In the genomic region with DNA sequence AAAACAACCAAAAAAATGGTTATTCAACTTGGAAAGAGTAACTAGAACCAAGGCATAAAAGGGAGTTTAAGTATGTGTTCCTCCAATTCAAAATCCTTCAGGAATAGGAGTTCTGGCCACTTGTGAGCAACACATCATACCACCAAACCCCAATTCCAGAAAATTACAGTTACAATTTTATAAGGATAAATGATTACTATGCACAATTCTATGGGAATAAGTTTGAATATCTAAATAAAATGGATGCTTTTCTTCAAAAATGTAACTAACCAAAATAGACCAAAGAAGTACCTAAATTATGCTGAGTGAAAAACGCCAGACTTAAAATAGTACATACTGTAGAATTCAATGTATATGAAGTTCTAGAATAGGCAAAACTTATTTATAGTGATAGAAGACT, we compare ENCODE assay signal across 18 cellular contexts. TPM values are rescaled to one million over a fixed set of nuclear protein-coding genes. Genes with fewer than 3 reads are reported as not detected.
DNase-seq lines count a peak whose midpoint lies in the region; ATAC-seq, FAIRE-seq and TF ChIP-seq lines count a peak whose summit lies in the region.
"Had no signal": no experiment of that assay in that cellular context is flagged by ENCODE, and none has a peak within 500 bp of the region (broad histone marks: within the 10 kb centered on the region; RNA-seq: fewer than 3 reads in every experiment).

No MANE protein-coding gene starts in this region.

- intact Hi-C loops in pancreas (cut with DNase I): no loop called here

- TF ChIP-seq RAD21 in A549 (conservative IDR thresholded peaks at IDR 0.05 in 1 of 2, IDR thresholded peaks at IDR 0.05 in 1 of 2): no peak

- H3K4me1 ChIP-seq in A549: peaks cover 16% of the 10 kb centered on the region
- peaks cover 56% of the 10 kb centered on the region for H3K4me1 ChIP-seq in DND-41 (ENCODE audit: insufficient read depth, low read length)
- H3K4me1 ChIP-seq in osteoblast (ENCODE audit: insufficient read depth, low read length): peaks cover 32% of the 10 kb centered on the region
- H3K4me1 ChIP-seq in pancreas: peaks cover 0 to 10% (median 5%) of the 10 kb centered on the region in 3 donors

- H3K9me3 ChIP-seq in A549: 0 out of 3 replicates have a peak, but pooled peaks cover under 1% of the 10 kb centered on the region
- H3K9me3 ChIP-seq in DND-41 (ENCODE audit: insufficient read depth, low read length, severe bottlenecking): no peaks in the 10 kb centered on the region
- peaks cover under 1% of the 10 kb centered on the region; the same call in 1 of the 2 replicates for H3K9me3 ChIP-seq in SK-N-MC (ENCODE audit: low read depth, low read length)
- H3K9me3 ChIP-seq in osteoblast (ENCODE audit: low read depth, low read length): no peaks in the 10 kb centered on the region
- H3K9me3 ChIP-seq in pancreas: no peaks in the 10 kb centered on the region
- H3K9me3 ChIP-seq: BLaER1, Caco-2, HAP-1 had no signal

- H3K4me3 ChIP-seq in A549 (no peak overlapping the region), DND-41 (ENCODE audit: low read depth in 1 of 2, low read length in 2 of 2) (no peak overlapping the region; a peak in 1 of 4 replicates), SK-N-MC (peak overlapping the region; percentile 25), osteoblast (ENCODE audit: insufficient read depth, low read length) (no peak overlapping the region), pancreas (no peak overlapping the region)
- H3K4me3 ChIP-seq: BLaER1, GM23338, HAP-1 had no signal

- no peak for TF ChIP-seq EP300 in A549 (IDR thresholded peaks at IDR 0.05)

- H3K9ac ChIP-seq in DND-41 (ENCODE audit: low read depth, low read length) (no peak overlapping the region), SK-N-MC (ENCODE audit: insufficient read length) (no peak overlapping the region)
- H3K9ac ChIP-seq: BLaER1 had no signal

- H3K4me2 ChIP-seq in A549: no peak overlapping the region
- H3K4me2 ChIP-seq in DND-41 (ENCODE audit: insufficient read depth, low read length): peak overlapping the region; percentile 47; the same call in 1 of the 2 replicates
- no peak overlapping the region for H3K4me2 ChIP-seq in osteoblast (ENCODE audit: insufficient read depth, low read length)
- H3K4me2 ChIP-seq: BLaER1, GM23338 had no signal

- DNase-seq in A549 (ENCODE audit: low read depth in 1 of 2, low spot score in 1 of 2) (no peak), DND-41 (no peak), SK-N-MC (ENCODE audit: low read depth, low spot score) (no peak), osteoblast (ENCODE audit: insufficient read length, low spot score, missing footprints) (no peak), pancreas (no peak), DMS114 treated with DMSO at 0.1 percent for 48 hours (lab: John Stamatoyannopoulos, UW; ENCODE audit: unreplicated experiment) (no peak)
- DNase-seq: Caco-2; CD4-positive, CD25-positive, alpha-beta regulatory T cell; CD8-positive, alpha-beta T cell; DMS79; GF-D8; HFFc6 had no signal

- H3K36me3 ChIP-seq in DND-41 (ENCODE audit: insufficient read depth, low read length): peaks cover 67% of the 10 kb centered on the region
- peaks cover 76% of the 10 kb centered on the region for H3K36me3 ChIP-seq in SK-N-MC (ENCODE audit: insufficient read depth, low read length)
- H3K36me3 ChIP-seq in osteoblast (ENCODE audit: insufficient read depth, low read length): peaks cover 17% of the 10 kb centered on the region
- no peaks in the 10 kb centered on the region for H3K36me3 ChIP-seq in pancreas

- H4K20me1 ChIP-seq in DND-41 (ENCODE audit: insufficient read depth, low read length) (peaks cover 41% of the 10 kb centered on the region; the same call in 1 of the 2 replicates), osteoblast (ENCODE audit: insufficient read depth, low read length) (peaks cover 9% of the 10 kb centered on the region)

- CTCF ChIA-PET in A549 (lab: Yijun Ruan, JAX): no interaction called here

- TF ChIP-seq POLR2A in A549 (IDR thresholded peaks at IDR 0.05; ENCODE audit: low read length): no peak

- H3K27ac ChIP-seq in A549 (no peak overlapping the region), DND-41 (ENCODE audit: low read length) (no peak overlapping the region), SK-N-MC (0 out of 2 replicates have a peak overlapping the region, but pooled peaks have one; percentile 28), osteoblast (ENCODE audit: low read depth, low read length) (no peak overlapping the region), pancreas (no peak overlapping the region)
- H3K27ac ChIP-seq: BLaER1, C4-2B had no signal

- FAIRE-seq in A549 (lab: Jason Lieb, UNC) (no peak), pancreas (lab: Jason Lieb, UNC) (no peak)
- FAIRE-seq: GM12891, GM18507 had no signal

- H3K27me3 ChIP-seq in DND-41 (ENCODE audit: insufficient read depth, low read length, poor library complexity): no peaks in the 10 kb centered on the region
- H3K27me3 ChIP-seq in osteoblast (ENCODE audit: insufficient read depth, low read length): no peaks in the 10 kb centered on the region
- H3K27me3 ChIP-seq in pancreas: no peaks in the 10 kb centered on the region
- H3K27me3 ChIP-seq: BLaER1 had no signal

- H3K79me2 ChIP-seq in DND-41 (ENCODE audit: insufficient read depth, low read length) (peaks cover 92% of the 10 kb centered on the region), osteoblast (ENCODE audit: insufficient read depth, low read length) (peaks cover 67% of the 10 kb centered on the region)

- TF ChIP-seq CTCF in A549 (IDR thresholded peaks at IDR 0.05) (no peak), DND-41 (IDR thresholded peaks at IDR 0.05; ENCODE audit: borderline replicate concordance, extremely low read depth, low read length, poor library complexity, severe bottlenecking) (no peak), osteoblast (IDR thresholded peaks at IDR 0.05; ENCODE audit: extremely low read depth, low read depth, low read length) (no peak), pancreas (IDR thresholded peaks at IDR 0.05) (no peak)

- ATAC-seq in A549 (no peak), DND-41 (ENCODE audit: insufficient read depth, low read depth) (no peak), pancreas (no peak)
- ATAC-seq: CD8-positive, alpha-beta T cell; GM23338 had no signal

- POLR2A ChIA-PET in A549 (lab: Yijun Ruan, JAX): no interaction called here

- WGBS in A549 (ENCODE audit: missing lambda C conversion rate): 65% methylated on average over 1 of the region's 1 CpG
- 86 to 98% methylated on average over 1 of the region's 1 CpG for WGBS in pancreas, 2 donors

- H2AFZ ChIP-seq in DND-41 (ENCODE audit: low read depth, low read length) (no peak overlapping the region), osteoblast (ENCODE audit: low read length) (no peak overlapping the region)
- H2AFZ ChIP-seq: GM23338 had no signal

TF ChIP-seq in A549, 52 proteins besides CTCF, POLR2A, EP300 and RAD21:
- TF ChIP-seq NPAS2 (CRISPR knock-in tag; IDR thresholded peaks at IDR 0.05; ENCODE audit: borderline replicate concordance) (no peak), MAFK (IDR thresholded peaks at IDR 0.05; ENCODE audit: partially characterized antibody) (peak; percentile 68), ESRRA (IDR thresholded peaks at IDR 0.05; ENCODE audit: borderline replicate concordance, low read length) (no peak), HOXB5 (CRISPR knock-in tag; IDR thresholded peaks at IDR 0.05) (no peak), TFCP2L1 (CRISPR knock-in tag; IDR thresholded peaks at IDR 0.05) (no peak), ZNF302 (CRISPR knock-in tag; IDR thresholded peaks at IDR 0.05) (no peak), EHF (CRISPR knock-in tag; IDR thresholded peaks at IDR 0.05) (no peak)

RNA-seq across cellular contexts. Expression of a gene that starts 4.6 kb away (rescaled TPM):
- polyA plus RNA-seq in A549 (2011; rRNA removed): 43.9 and 61.6 TPM in 2 replicates
- 7.3 and 8.1 TPM in 2 replicates for polyA plus RNA-seq in A549 (2012; cell fraction: cytosol; rRNA removed)
- polyA plus RNA-seq in A549 (2012; cell fraction: nucleus; rRNA removed): 11.3 and 14.9 TPM in 2 replicates
- polyA plus RNA-seq in A549 (2017; fragmentation: RNase III; extraction: RNeasy Plus Mini Kit Qiagen cat#74134 plus additional on column Dnase treatment): 25.5 to 26.7 TPM (median 26.3 TPM) in 3 replicates
- 12.8 and 18.3 TPM in 2 replicates for polyA minus RNA-seq in A549 (2011; rRNA and poly(A)+ RNA removed)
- total RNA-seq in osteoblast: 40.7 and 42.0 TPM in 2 replicates
- 10 to 100 TPM in 4 of 6 donors, 1 to 10 TPM in 2; 7.3 to 17.5 (median 13.3) TPM for total RNA-seq in pancreas
- polyA plus RNA-seq in pancreas: 1 to 10 TPM; 2.3 to 9.7 TPM

RNA-seq across cellular contexts. Expression of a gene that starts 47.7 kb away (rescaled TPM):
- polyA plus RNA-seq in A549 (2011; rRNA removed): 48.0 and 48.8 TPM in 2 replicates
- polyA plus RNA-seq in A549 (2012; cell fraction: cytosol; rRNA removed): 17.8 and 24.3 TPM in 2 replicates
- polyA plus RNA-seq in A549 (2012; cell fraction: nucleus; rRNA removed): 8.7 and 9.5 TPM in 2 replicates
- 25.5 to 28.4 TPM (median 26.1 TPM) in 3 replicates for polyA plus RNA-seq in A549 (2017; fragmentation: RNase III; extraction: RNeasy Plus Mini Kit Qiagen cat#74134 plus additional on column Dnase treatment)
- polyA minus RNA-seq in A549 (2011; rRNA and poly(A)+ RNA removed): 20.2 and 23.3 TPM in 2 replicates
- 38.4 and 49.8 TPM in 2 replicates for total RNA-seq in osteoblast
- total RNA-seq in pancreas: 10 to 100 TPM in 2 of 6 donors, 1 to 10 TPM in 4; 6.1 to 18.1 (median 9.1) TPM
- 1 to 10 TPM; 4.0 to 6.4 TPM for polyA plus RNA-seq in pancreas
